Comparison of ENCODE assay signal across 23 cellular contexts in the genomic region with DNA sequence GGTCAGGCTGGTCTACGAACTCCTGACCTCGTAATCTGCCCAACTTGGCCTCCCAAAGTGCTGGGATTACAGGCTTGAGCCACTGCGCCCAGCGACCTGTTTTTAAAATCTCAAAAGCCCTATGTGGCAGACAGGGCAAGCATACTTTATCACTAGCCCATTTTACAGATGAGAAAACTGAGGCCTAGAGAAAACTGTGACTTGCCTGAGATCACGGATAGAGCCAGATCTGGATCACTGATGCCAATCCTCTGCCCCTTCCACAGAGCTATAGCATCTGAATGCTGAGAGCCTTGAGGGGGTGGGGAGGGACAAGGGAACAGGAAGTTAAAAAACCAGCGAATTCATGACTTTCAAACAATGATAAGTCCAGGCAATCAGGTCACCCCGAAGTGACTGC. TPM values are rescaled to one million over a fixed set of nuclear protein-coding genes. Genes with fewer than 3 reads are reported as not detected.
"Had no signal": no experiment of that assay in that cellular context is flagged by ENCODE, and none has a peak within 500 bp of the region (broad histone marks: within the 10 kb centered on the region; RNA-seq: fewer than 3 reads in every experiment).

No MANE protein-coding gene starts in this region.

- H3K4me3 Mint-ChIP-seq: natural killer cell treated with Interleukin-12 subunit alpha and Interleukin-12 subunit beta and Interleukin-15 and Interleukin-18, amount 100 ng/mL, for 72 hours; neural progenitor cell; type B pancreatic cell had no signal

- H3K9me3 ChIP-seq: heart left ventricle, ovary, right atrium auricular region, thyroid gland had no signal

- H3K27ac Mint-ChIP-seq: natural killer cell treated with Interleukin-12 subunit alpha and Interleukin-12 subunit beta and Interleukin-15 and Interleukin-18, amount 100 ng/mL, for 72 hours had no signal

- H3K36me3 ChIP-seq: heart left ventricle, neural progenitor cell, ovary, right atrium auricular region had no signal

- H3K4me2 ChIP-seq: neural progenitor cell had no signal

- FAIRE-seq: small intestine, urothelium cell line had no signal

- H3K27me3 ChIP-seq: ovary, right atrium auricular region had no signal

- H3K36me3 Mint-ChIP-seq: natural killer cell treated with Interleukin-12 subunit alpha and Interleukin-12 subunit beta and Interleukin-15 and Interleukin-18, amount 100 ng/mL, for 72 hours; neural progenitor cell had no signal

- H3K9me3 Mint-ChIP-seq: natural killer cell treated with Interleukin-12 subunit alpha and Interleukin-12 subunit beta and Interleukin-15 and Interleukin-18, amount 100 ng/mL, for 72 hours; neural progenitor cell; type B pancreatic cell had no signal

- H3K4me3 ChIP-seq: dorsolateral prefrontal cortex, heart left ventricle, lung, neural progenitor cell, ovary, right atrium auricular region, thyroid gland had no signal

- H3K27ac ChIP-seq: heart left ventricle, neural progenitor cell, ovary, right atrium auricular region, thyroid gland had no signal

- DNase-seq: dorsolateral prefrontal cortex; effector CD8-positive, alpha-beta T cell; foreskin melanocyte; hippocampal formation; left colon; left ventricle myocardium superior; midbrain; ovary; small intestine; stimulated activated CD4-positive, alpha-beta T cell treated with anti-CD3 and anti-CD28 coated beads, Interleukin-12 subunit alpha, Interleukin-12 subunit beta, amount 100 ng/mL, for 4 hours; stimulated activated naive CD4-positive, alpha-beta T cell treated with Interleukin-2 at 50 U/mL for 16 hours; thyroid gland had no signal

- H3K9ac ChIP-seq: neural progenitor cell had no signal

RNA-seq across cellular contexts. Expression of a gene that starts 7.4 kb away (rescaled TPM):
- total RNA-seq: kidney epithelial cell; left colon; lung; natural killer cell treated with Interleukin-12 subunit alpha and Interleukin-12 subunit beta and Interleukin-15 and Interleukin-18, amount 100 ng/mL, for 72 hours; posterior vena cava had no signal
- polyA plus RNA-seq: esophagus, heart left ventricle, lung, ovary had no signal

RNA-seq across cellular contexts. Expression of a gene that starts 36.6 kb away (rescaled TPM):
- total RNA-seq: glomerular endothelial cell had no signal
